ENCODE assay signal across 5 cellular contexts in the genomic region with DNA sequence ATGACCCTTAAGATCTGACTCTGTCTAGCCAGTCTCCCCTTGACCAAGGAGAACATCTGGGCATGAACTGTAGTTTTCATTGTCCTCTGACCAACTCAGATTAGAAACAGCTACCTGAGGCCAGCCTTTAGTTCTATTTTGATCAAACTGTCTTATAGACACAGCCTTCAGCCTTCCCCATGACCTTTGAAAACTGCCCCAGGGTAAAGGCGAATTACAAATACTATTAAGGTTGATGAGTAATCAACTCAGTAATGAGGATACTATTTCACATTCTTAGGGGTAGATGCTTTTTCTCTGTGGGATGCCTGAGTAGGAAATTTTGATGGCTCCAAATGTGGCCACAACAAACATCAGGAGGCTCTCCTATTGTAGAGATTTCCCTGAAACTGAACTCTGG.
A peak's percentile ranks its signal among the peaks of the same experiment; 100 is the strongest.
DNase-seq lines count a peak whose midpoint lies in the region; ATAC-seq and TF ChIP-seq lines count a peak whose summit lies in the region.
"Not testable (repeated sequence)": the region's sequence is repeated elsewhere in the genome, so short reads cannot be mapped to it uniquely, and the experiment has no call there.

No MANE protein-coding gene starts in this region.

- not testable (repeated sequence) for TF ChIP-seq CTCF in HCT116 (IDR thresholded peaks at IDR 0.05 in 2 of 3, conservative IDR thresholded peaks at IDR 0.05 in 1 of 3; ENCODE audit: borderline replicate concordance in 1 of 3, insufficient read depth in 1 of 3, low read depth in 2 of 3, low read length in 2 of 3); IMR-90 (conservative IDR thresholded peaks at IDR 0.05; ENCODE audit: low read depth, low read length); PC-3 (conservative IDR thresholded peaks at IDR 0.05; ENCODE audit: low read depth, low read length); RWPE2 (IDR thresholded peaks at IDR 0.05; ENCODE audit: poor library complexity, severe bottlenecking); foreskin keratinocyte (conservative IDR thresholded peaks at IDR 0.05)

- not testable (repeated sequence) for H3K9me2 ChIP-seq in HCT116 (ENCODE audit: insufficient read depth); PC-3 (replicated peaks; ENCODE audit: low read length)

- H3K4me2 ChIP-seq in HCT116 (ENCODE audit: low read length); IMR-90 (ENCODE audit: low read depth, low read length); PC-3 (ENCODE audit: low read length): not testable (repeated sequence)

- H3K36me3 ChIP-seq in HCT116 (ENCODE audit: control insufficient read depth in 1 of 2, insufficient read depth in 2 of 2, low read length in 2 of 2); IMR-90 (ENCODE audit: control insufficient read depth, insufficient read depth, low read length); PC-3 (ENCODE audit: low read depth, low read length); RWPE2 (ENCODE audit: low read depth): not testable (repeated sequence)

- not testable (repeated sequence) for H3K9ac ChIP-seq in HCT116 (ENCODE audit: low read length); IMR-90 (ENCODE audit: low read depth, low read length); PC-3 (ENCODE audit: low read length)

- H2BK5ac ChIP-seq in IMR-90 (ENCODE audit: low read depth, low read length, poor library complexity, severe bottlenecking) = not testable (repeated sequence)

- not testable (repeated sequence) for H3K23ac ChIP-seq in IMR-90 (ENCODE audit: low read depth, low read length)

- not testable (repeated sequence) for H3K4me3 ChIP-seq in HCT116 (replicated peaks in 1 of 2; ENCODE audit: low read depth in 1 of 2, low read length in 2 of 2); IMR-90 (ENCODE audit: insufficient read depth, low read depth, low read length); PC-3 (ENCODE audit: low read length); RWPE2 (ENCODE audit: severe bottlenecking)

- H3K14ac ChIP-seq in IMR-90 (replicated peaks; ENCODE audit: low read depth, low read length) = not testable (repeated sequence)

- not testable (repeated sequence) for H2AK5ac ChIP-seq in IMR-90 (ENCODE audit: low read depth, low read length)

- H3K4ac ChIP-seq in IMR-90 (ENCODE audit: low read depth, low read length) = not testable (repeated sequence)

- H3K18ac ChIP-seq in IMR-90 (ENCODE audit: low read depth, low read length) = not testable (repeated sequence)

- ATAC-seq in HCT116 = peak; percentile 63
- peak; percentile 24; the same call in 1 of the 2 replicates for ATAC-seq in IMR-90 (ENCODE audit: low read depth)
- ATAC-seq in PC-3 = peak; percentile 70
- peak; percentile 67; the same call in 2 of the 3 replicates for ATAC-seq in RWPE2 (ENCODE audit: low read depth)
- peak; percentile 60 for ATAC-seq in foreskin keratinocyte

- H4K91ac ChIP-seq in IMR-90 (ENCODE audit: insufficient read depth, low read depth, low read length) = not testable (repeated sequence)

- POLR2A ChIA-PET in HCT116 (lab: Charles Lee); IMR-90 (lab: Charles Lee; ENCODE audit: unreplicated experiment); PC-3 (lab: Charles Lee; ENCODE audit: unreplicated experiment): not testable (repeated sequence)

- H2BK20ac ChIP-seq in IMR-90 (ENCODE audit: low read depth, low read length) = not testable (repeated sequence)

- not testable (repeated sequence) for H3K79me1 ChIP-seq in IMR-90 (ENCODE audit: low read depth in 1 of 2, low read length in 2 of 2)

- CTCF ChIA-PET in HCT116 (lab: Charles Lee); IMR-90 (lab: Yijun Ruan, JAX); PC-3 (lab: Charles Lee): not testable (repeated sequence)

- not testable (repeated sequence) for H3K27ac ChIP-seq in HCT116 (ENCODE audit: low read depth, low read length); IMR-90 (ENCODE audit: insufficient read depth, low read length); PC-3 (ENCODE audit: low read length); RWPE2 (ENCODE audit: poor library complexity, severe bottlenecking); foreskin keratinocyte

- H2BK15ac ChIP-seq in IMR-90 (ENCODE audit: low read depth, low read length) = not testable (repeated sequence)

- intact Hi-C loops in HCT116 (cut with micrococcal nuclease); IMR-90 (cut with micrococcal nuclease); PC-3 (cut with micrococcal nuclease): not testable (repeated sequence)

- H2BK120ac ChIP-seq in IMR-90 (ENCODE audit: low read depth, low read length) = not testable (repeated sequence)

- H2AFZ ChIP-seq in HCT116 (ENCODE audit: low read depth, low read length, poor library complexity, severe bottlenecking); IMR-90 (replicated peaks; ENCODE audit: low read length, poor library complexity); PC-3 (ENCODE audit: low read length): not testable (repeated sequence)

- no CpG with 5 or more reads among the region's 1 CpG for WGBS in IMR-90 (ENCODE audit: extremely low coverage in 2 of 2, insufficient read length in 1 of 2), 2 experiments

- H3K56ac ChIP-seq in IMR-90 (ENCODE audit: extremely low read depth, insufficient read depth, low read length) = not testable (repeated sequence)

- not testable (repeated sequence) for H3K9me3 ChIP-seq in HCT116 (ENCODE audit: control insufficient read depth in 1 of 2, insufficient read depth in 1 of 2, low read depth in 1 of 2, low read length in 2 of 2); IMR-90 (ENCODE audit: control insufficient read depth, insufficient read depth, low read length); PC-3 (ENCODE audit: low read length); RWPE2 (ENCODE audit: severe bottlenecking)

- DNase-seq in HCT116 (ENCODE audit: low read depth, low spot score); IMR-90; PC-3; RWPE2 (ENCODE audit: low spot score); foreskin keratinocyte: not testable (repeated sequence)

- H3K9me1 ChIP-seq in IMR-90 (ENCODE audit: insufficient read depth, low read length) = not testable (repeated sequence)

- H3K79me2 ChIP-seq in HCT116 (ENCODE audit: insufficient read depth, low read length); PC-3 (ENCODE audit: low read length): not testable (repeated sequence)

- H4K20me1 ChIP-seq in HCT116 (ENCODE audit: insufficient read depth); IMR-90 (ENCODE audit: insufficient read depth, low read length); PC-3 (ENCODE audit: low read length): not testable (repeated sequence)

- H2AK9ac ChIP-seq in IMR-90 (replicated peaks; ENCODE audit: low read depth, low read length, poor library complexity) = not testable (repeated sequence)

- dilution Hi-C loops in IMR-90 (cut with HindIII; ENCODE audit: low sequenced_read_pairs, unreplicated experiment) = not testable (repeated sequence)

- TF ChIP-seq RAD21 in HCT116 (IDR thresholded peaks at IDR 0.05; ENCODE audit: low read depth); IMR-90 (IDR thresholded peaks at IDR 0.05; ENCODE audit: low read length): not testable (repeated sequence)

- RAD21 ChIA-PET in HCT116 (lab: Charles Lee; ENCODE audit: low non-redundant PET in 1 of 2, low total read pairs in 2 of 2, uncharacterized antibody in 2 of 2, unreplicated experiment in 2 of 2) = not testable (repeated sequence)

- H3K4me1 ChIP-seq in HCT116 (ENCODE audit: control insufficient read depth in 1 of 2, insufficient read depth in 2 of 2, low read length in 2 of 2); IMR-90 (ENCODE audit: control insufficient read depth, insufficient read depth, low read length); PC-3 (ENCODE audit: insufficient read depth, low read length); RWPE2 (ENCODE audit: insufficient read depth, poor library complexity, severe bottlenecking); foreskin keratinocyte: not testable (repeated sequence)

- not testable (repeated sequence) for H3F3A ChIP-seq in PC-3 (ENCODE audit: low read length, unreplicated experiment)

- TF ChIP-seq POLR2A in HCT116 (IDR thresholded peaks at IDR 0.05; ENCODE audit: borderline replicate concordance, extremely low read depth, insufficient read depth, insufficient read length); IMR-90 (IDR thresholded peaks at IDR 0.05; ENCODE audit: low read depth, low read length): not testable (repeated sequence)

- not testable (repeated sequence) for H4K8ac ChIP-seq in IMR-90 (ENCODE audit: low read depth in 2 of 2, low read length in 2 of 2)

- not testable (repeated sequence) for H4K5ac ChIP-seq in IMR-90 (ENCODE audit: low read depth, low read length)

- not testable (repeated sequence) for H3K27me3 ChIP-seq in HCT116 (ENCODE audit: insufficient read depth, low read length); IMR-90 (ENCODE audit: control insufficient read depth, insufficient read depth, low read length); PC-3 (ENCODE audit: low read length); RWPE2 (ENCODE audit: insufficient read depth, poor library complexity, severe bottlenecking); foreskin keratinocyte

- in situ Hi-C loops in IMR-90 (cut with MboI; ENCODE audit: low sequenced_read_pairs) = not testable (repeated sequence)

- BruUV-seq in HCT116 (replicated peaks; lab: Mats Ljungman, UMichigan); IMR-90 (replicated peaks; lab: Mats Ljungman, UMichigan); PC-3 (replicated peaks; lab: Mats Ljungman, UMichigan): not testable (repeated sequence)
